8 cellular contexts compared by ENCODE assay signal in the genomic region with DNA sequence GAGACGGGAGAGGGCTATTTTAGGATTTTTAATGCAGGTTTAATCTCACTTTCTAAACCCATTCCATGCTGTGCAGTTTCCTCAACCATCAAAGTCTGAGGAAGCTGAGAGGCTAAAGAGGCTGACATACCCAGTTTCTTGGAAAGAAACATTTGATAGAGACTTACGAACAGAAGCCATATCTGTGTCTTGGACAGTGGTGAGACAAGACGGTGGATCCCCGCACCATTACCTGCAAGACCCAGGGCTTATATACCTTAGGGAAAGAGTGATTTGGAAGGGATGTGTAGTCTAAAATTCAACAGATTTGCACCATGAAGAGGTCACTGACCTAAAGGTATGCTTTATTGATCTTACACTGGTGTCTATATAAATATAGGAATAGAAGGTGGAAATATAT.
"Had no signal": no experiment of that assay in that cellular context is flagged by ENCODE, and none has a peak within 500 bp of the region (broad histone marks: within the 10 kb centered on the region; RNA-seq: fewer than 3 reads in every experiment).

No MANE protein-coding gene starts in this region.

- H3K9ac ChIP-seq: GM23248 had no signal

- H3K36me3 ChIP-seq: HAP-1 had no signal

- H3K27ac ChIP-seq: GM23248 had no signal

- H2AFZ ChIP-seq: GM23248 had no signal

- H3K4me1 ChIP-seq: HAP-1 had no signal

- DNase-seq: GM23248, GOT3, H7, IMR-90, KG1 had no signal

- ATAC-seq: HCT116, K562 had no signal

- H3K4me3 ChIP-seq: GM23248, HAP-1, K562 had no signal

- H3K9me3 ChIP-seq: HAP-1 had no signal
